20 cellular contexts compared by ENCODE assay signal in the genomic region with DNA sequence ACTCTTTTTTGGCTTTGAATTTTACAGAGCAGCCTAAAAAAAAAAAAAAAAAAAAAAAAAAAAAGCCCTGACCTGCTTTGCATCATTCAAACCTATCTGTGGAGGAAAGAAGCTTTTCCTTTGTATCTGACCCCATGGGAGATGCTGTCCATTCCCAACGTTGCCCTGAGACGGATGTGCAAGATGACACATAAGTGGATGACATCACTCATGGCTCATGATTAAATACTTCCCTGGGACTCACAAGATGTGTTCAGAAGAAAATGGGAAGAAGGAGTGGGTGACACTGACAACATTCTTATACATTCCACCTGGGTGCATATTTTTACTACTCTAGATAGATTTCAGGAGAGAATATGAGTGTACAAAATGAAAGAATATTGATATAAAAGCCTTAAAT.
"Had no signal": no experiment of that assay in that cellular context is flagged by ENCODE, and none has a peak within 500 bp of the region (broad histone marks: within the 10 kb centered on the region; RNA-seq: fewer than 3 reads in every experiment).

No MANE protein-coding gene starts in this region.

- H3K27me3 ChIP-seq: ascending aorta, cardiac muscle cell, esophagus squamous epithelium, neutrophil, pancreas, sigmoid colon, tibial artery had no signal

- H3K36me3 ChIP-seq: ascending aorta, cardiac muscle cell, esophagus squamous epithelium, neutrophil, pancreas, sigmoid colon, tibial artery had no signal

- DNase-seq: activated CD4-positive, alpha-beta T cell treated with anti-CD3 and anti-CD28 coated beads, Interleukin-2, amount 50 U/mL, for 4 hours; activated gamma-delta T cell; activated T-cell treated with anti-CD3 and anti-CD28 coated beads, Interleukin-2, amount 50 U/mL, for 72 hours; effector CD8-positive, alpha-beta T cell; esophagus squamous epithelium; pancreas; sigmoid colon; stimulated activated CD8-positive, alpha-beta memory T cell treated with anti-CD3 and anti-CD28 coated beads, Interleukin-4, amount 100 ng/mL, for 48 hours; stimulated activated naive CD4-positive, alpha-beta T cell treated with Interleukin-2 at 50 U/mL for 16 hours; substantia nigra; tibial artery had no signal

- H3K9me3 ChIP-seq: ascending aorta, esophagus squamous epithelium, neutrophil, pancreas, tibial artery had no signal

- H3K27ac ChIP-seq: ascending aorta, cardiac muscle cell, esophagus squamous epithelium, neutrophil, pancreas, sigmoid colon, tibial artery had no signal

- FAIRE-seq: endothelial cell of umbilical vein, keratinocyte, pancreas, TTC549 had no signal

- H3K4me1 ChIP-seq: ascending aorta, esophagus squamous epithelium, pancreas, sigmoid colon, tibial artery had no signal

- H3K4me3 ChIP-seq: ascending aorta, cardiac muscle cell, esophagus squamous epithelium, lung, pancreas, sigmoid colon, tibial artery had no signal

- ATAC-seq: activated T-cell treated with anti-CD3 and anti-CD28 coated beads, Interleukin-2, amount 50 U/mL, for 72 hours; left lobe of liver; natural killer cell treated with Interleukin-12 subunit alpha and Interleukin-12 subunit beta and Interleukin-15 and Interleukin-18, amount 100 ng/mL, for 72 hours; pancreas had no signal
